In the genomic region with DNA sequence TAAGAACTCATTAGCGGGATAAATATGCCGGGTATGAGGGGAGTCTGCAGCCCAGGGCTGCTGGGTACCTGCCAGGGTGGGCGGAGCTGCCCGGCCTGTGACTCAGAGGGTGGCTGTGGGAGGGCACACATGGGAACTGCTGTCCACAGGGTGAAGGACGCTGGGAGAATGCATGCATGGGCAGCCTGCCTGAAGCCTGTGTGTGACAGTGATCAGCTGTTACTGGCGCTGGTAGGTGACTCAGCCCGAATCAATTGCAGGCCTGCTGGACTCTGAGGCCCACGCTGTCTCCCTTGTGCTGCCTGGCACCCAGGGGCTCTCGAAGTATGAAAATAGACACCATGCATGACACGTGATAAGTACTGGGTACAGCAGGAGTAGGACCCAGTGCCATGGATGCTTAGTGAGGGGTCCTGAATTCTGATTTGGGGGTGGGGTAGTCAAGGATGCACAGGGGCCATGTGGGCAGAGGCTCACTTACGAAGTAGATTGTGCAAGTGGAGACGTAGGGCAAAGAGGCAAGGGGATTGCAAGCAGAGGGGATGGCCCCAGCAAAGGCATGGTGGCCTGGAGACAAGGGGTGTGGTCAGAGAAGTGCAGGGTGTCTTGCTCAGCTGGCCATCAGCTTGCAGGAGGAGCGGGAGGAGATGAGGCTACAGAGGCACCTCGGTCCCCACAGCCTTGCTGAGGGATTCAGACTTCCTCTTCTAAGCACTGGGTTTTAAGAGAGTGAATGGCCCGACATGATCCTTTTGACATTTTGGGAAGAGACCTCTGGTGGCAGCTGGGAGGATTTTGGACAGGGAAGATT, we compare ENCODE assay signal across 1 cellular context.
TF ChIP-seq lines count a peak whose summit lies in the region.

No MANE protein-coding gene starts in this region.

TF ChIP-seq in HepG2, 621 proteins besides CTCF, POLR2A, EP300 and RAD21 (continued from another document):
- TF ChIP-seq, protein P1, sequence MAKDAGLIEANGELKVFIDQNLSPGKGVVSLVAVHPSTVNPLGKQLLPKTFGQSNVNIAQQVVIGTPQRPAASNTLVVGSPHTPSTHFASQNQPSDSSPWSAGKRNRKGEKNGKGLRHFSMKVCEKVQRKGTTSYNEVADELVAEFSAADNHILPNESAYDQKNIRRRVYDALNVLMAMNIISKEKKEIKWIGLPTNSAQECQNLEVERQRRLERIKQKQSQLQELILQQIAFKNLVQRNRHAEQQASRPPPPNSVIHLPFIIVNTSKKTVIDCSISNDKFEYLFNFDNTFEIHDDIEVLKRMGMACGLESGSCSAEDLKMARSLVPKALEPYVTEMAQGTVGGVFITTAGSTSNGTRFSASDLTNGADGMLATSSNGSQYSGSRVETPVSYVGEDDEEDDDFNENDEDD (CRISPR knock-in tag; IDR thresholded peaks at IDR 0.05; ENCODE audit: borderline replicate concordance): no peak
- TF ChIP-seq ZFY (CRISPR knock-in tag; IDR thresholded peaks at IDR 0.05) (peak; percentile 62), NFE2 (CRISPR knock-in tag; IDR thresholded peaks at IDR 0.05) (peak; percentile 83), ZSCAN25 (CRISPR knock-in tag; IDR thresholded peaks at IDR 0.05) (peak; percentile 49; the same call in 1 of the 2 replicates), HHEX (CRISPR knock-in tag; IDR thresholded peaks at IDR 0.05) (no peak), ZNF263 (CRISPR knock-in tag; IDR thresholded peaks at IDR 0.05) (no peak), FOSL2 (CRISPR knock-in tag; IDR thresholded peaks at IDR 0.05) (peak; percentile 99), ZC3H13 (CRISPR knock-in tag; IDR thresholded peaks at IDR 0.05) (no peak), BRD4 (CRISPR knock-in tag; IDR thresholded peaks at IDR 0.05) (no peak), SMC3 (IDR thresholded peaks at IDR 0.05; ENCODE audit: low read length) (no peak), ZNF317 (CRISPR knock-in tag; IDR thresholded peaks at IDR 0.05) (peak; percentile 64), HOXA3 (CRISPR knock-in tag; IDR thresholded peaks at IDR 0.05) (peak; percentile 55; the same call in 1 of the 2 replicates), MTF2 (CRISPR knock-in tag; IDR thresholded peaks at IDR 0.05; ENCODE audit: borderline replicate concordance) (0 out of 2 replicates have a peak, but pooled peaks have one; percentile 15), ZNF282 (IDR thresholded peaks at IDR 0.05; ENCODE audit: partially characterized antibody) (no peak), KDM2A (CRISPR knock-in tag; IDR thresholded peaks at IDR 0.05; ENCODE audit: borderline replicate concordance, low read depth) (peak; percentile 72; the same call in 1 of the 2 replicates), ZNF713 (CRISPR knock-in tag; IDR thresholded peaks at IDR 0.05) (peak; percentile 61; the same call in 1 of the 2 replicates), GABPB1 (CRISPR knock-in tag; IDR thresholded peaks at IDR 0.05) (peak; percentile 57), ETV5 (CRISPR knock-in tag; IDR thresholded peaks at IDR 0.05; ENCODE audit: borderline replicate concordance) (no peak; the same call in 1 of the 2 replicates), ZNF331 (CRISPR knock-in tag; IDR thresholded peaks at IDR 0.05) (peak; percentile 78; the same call in 1 of the 2 replicates), SIN3A (IDR thresholded peaks at IDR 0.05; ENCODE audit: borderline replicate concordance, low read depth, low read length) (peak; percentile 93; the same call in 1 of the 2 replicates), ZNF589 (CRISPR knock-in tag; conservative IDR thresholded peaks at IDR 0.05) (no peak), SALL2 (CRISPR knock-in tag; IDR thresholded peaks at IDR 0.05) (peak; percentile 52; the same call in 1 of the 2 replicates), NFKB2 (CRISPR knock-in tag; IDR thresholded peaks at IDR 0.05; ENCODE audit: borderline replicate concordance) (no peak), KDM4B (CRISPR knock-in tag; IDR thresholded peaks at IDR 0.05) (peak; percentile 45; the same call in 1 of the 2 replicates), GATAD2A (CRISPR knock-in tag; IDR thresholded peaks at IDR 0.05) (peak; percentile 83), BHLHE40 (IDR thresholded peaks at IDR 0.05; ENCODE audit: low read length) (peak; percentile 81), SIX4 (CRISPR knock-in tag; IDR thresholded peaks at IDR 0.05) (no peak; the same call in 1 of the 2 replicates), MIER3 (CRISPR knock-in tag; IDR thresholded peaks at IDR 0.05; ENCODE audit: borderline replicate concordance) (peak; percentile 76; the same call in 1 of the 2 replicates), ZNF121 (CRISPR knock-in tag; IDR thresholded peaks at IDR 0.05) (no peak), DNMT3B (CRISPR knock-in tag; conservative IDR thresholded peaks at IDR 0.05) (no peak), SNAI1 (CRISPR knock-in tag; IDR thresholded peaks at IDR 0.05; ENCODE audit: borderline replicate concordance) (no peak), CREM (IDR thresholded peaks at IDR 0.05) (no peak), CREM (CRISPR knock-in tag; IDR thresholded peaks at IDR 0.05) (no peak)
- TF ChIP-seq, protein P2, sequence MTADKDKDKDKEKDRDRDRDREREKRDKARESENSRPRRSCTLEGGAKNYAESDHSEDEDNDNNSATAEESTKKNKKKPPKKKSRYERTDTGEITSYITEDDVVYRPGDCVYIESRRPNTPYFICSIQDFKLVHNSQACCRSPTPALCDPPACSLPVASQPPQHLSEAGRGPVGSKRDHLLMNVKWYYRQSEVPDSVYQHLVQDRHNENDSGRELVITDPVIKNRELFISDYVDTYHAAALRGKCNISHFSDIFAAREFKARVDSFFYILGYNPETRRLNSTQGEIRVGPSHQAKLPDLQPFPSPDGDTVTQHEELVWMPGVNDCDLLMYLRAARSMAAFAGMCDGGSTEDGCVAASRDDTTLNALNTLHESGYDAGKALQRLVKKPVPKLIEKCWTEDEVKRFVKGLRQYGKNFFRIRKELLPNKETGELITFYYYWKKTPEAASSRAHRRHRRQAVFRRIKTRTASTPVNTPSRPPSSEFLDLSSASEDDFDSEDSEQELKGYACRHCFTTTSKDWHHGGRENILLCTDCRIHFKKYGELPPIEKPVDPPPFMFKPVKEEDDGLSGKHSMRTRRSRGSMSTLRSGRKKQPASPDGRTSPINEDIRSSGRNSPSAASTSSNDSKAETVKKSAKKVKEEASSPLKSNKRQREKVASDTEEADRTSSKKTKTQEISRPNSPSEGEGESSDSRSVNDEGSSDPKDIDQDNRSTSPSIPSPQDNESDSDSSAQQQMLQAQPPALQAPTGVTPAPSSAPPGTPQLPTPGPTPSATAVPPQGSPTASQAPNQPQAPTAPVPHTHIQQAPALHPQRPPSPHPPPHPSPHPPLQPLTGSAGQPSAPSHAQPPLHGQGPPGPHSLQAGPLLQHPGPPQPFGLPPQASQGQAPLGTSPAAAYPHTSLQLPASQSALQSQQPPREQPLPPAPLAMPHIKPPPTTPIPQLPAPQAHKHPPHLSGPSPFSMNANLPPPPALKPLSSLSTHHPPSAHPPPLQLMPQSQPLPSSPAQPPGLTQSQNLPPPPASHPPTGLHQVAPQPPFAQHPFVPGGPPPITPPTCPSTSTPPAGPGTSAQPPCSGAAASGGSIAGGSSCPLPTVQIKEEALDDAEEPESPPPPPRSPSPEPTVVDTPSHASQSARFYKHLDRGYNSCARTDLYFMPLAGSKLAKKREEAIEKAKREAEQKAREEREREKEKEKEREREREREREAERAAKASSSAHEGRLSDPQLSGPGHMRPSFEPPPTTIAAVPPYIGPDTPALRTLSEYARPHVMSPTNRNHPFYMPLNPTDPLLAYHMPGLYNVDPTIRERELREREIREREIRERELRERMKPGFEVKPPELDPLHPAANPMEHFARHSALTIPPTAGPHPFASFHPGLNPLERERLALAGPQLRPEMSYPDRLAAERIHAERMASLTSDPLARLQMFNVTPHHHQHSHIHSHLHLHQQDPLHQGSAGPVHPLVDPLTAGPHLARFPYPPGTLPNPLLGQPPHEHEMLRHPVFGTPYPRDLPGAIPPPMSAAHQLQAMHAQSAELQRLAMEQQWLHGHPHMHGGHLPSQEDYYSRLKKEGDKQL (CRISPR knock-in tag; IDR thresholded peaks at IDR 0.05; ENCODE audit: low read depth): 0 out of 2 replicates have a peak, but pooled peaks have one; percentile 37
- TF ChIP-seq, protein P3, sequence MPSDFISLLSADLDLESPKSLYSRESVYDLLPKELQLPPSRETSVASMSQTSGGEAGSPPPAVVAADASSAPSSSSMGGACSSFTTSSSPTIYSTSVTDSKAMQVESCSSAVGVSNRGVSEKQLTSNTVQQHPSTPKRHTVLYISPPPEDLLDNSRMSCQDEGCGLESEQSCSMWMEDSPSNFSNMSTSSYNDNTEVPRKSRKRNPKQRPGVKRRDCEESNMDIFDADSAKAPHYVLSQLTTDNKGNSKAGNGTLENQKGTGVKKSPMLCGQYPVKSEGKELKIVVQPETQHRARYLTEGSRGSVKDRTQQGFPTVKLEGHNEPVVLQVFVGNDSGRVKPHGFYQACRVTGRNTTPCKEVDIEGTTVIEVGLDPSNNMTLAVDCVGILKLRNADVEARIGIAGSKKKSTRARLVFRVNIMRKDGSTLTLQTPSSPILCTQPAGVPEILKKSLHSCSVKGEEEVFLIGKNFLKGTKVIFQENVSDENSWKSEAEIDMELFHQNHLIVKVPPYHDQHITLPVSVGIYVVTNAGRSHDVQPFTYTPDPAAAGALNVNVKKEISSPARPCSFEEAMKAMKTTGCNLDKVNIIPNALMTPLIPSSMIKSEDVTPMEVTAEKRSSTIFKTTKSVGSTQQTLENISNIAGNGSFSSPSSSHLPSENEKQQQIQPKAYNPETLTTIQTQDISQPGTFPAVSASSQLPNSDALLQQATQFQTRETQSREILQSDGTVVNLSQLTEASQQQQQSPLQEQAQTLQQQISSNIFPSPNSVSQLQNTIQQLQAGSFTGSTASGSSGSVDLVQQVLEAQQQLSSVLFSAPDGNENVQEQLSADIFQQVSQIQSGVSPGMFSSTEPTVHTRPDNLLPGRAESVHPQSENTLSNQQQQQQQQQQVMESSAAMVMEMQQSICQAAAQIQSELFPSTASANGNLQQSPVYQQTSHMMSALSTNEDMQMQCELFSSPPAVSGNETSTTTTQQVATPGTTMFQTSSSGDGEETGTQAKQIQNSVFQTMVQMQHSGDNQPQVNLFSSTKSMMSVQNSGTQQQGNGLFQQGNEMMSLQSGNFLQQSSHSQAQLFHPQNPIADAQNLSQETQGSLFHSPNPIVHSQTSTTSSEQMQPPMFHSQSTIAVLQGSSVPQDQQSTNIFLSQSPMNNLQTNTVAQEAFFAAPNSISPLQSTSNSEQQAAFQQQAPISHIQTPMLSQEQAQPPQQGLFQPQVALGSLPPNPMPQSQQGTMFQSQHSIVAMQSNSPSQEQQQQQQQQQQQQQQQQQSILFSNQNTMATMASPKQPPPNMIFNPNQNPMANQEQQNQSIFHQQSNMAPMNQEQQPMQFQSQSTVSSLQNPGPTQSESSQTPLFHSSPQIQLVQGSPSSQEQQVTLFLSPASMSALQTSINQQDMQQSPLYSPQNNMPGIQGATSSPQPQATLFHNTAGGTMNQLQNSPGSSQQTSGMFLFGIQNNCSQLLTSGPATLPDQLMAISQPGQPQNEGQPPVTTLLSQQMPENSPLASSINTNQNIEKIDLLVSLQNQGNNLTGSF (CRISPR knock-in tag; IDR thresholded peaks at IDR 0.05): no peak
- TF ChIP-seq, protein P4, sequence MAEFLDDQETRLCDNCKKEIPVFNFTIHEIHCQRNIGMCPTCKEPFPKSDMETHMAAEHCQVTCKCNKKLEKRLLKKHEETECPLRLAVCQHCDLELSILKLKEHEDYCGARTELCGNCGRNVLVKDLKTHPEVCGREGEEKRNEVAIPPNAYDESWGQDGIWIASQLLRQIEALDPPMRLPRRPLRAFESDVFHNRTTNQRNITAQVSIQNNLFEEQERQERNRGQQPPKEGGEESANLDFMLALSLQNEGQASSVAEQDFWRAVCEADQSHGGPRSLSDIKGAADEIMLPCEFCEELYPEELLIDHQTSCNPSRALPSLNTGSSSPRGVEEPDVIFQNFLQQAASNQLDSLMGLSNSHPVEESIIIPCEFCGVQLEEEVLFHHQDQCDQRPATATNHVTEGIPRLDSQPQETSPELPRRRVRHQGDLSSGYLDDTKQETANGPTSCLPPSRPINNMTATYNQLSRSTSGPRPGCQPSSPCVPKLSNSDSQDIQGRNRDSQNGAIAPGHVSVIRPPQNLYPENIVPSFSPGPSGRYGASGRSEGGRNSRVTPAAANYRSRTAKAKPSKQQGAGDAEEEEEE (CRISPR knock-in tag; IDR thresholded peaks at IDR 0.05; ENCODE audit: borderline replicate concordance): no peak
- TF ChIP-seq, protein P5, sequence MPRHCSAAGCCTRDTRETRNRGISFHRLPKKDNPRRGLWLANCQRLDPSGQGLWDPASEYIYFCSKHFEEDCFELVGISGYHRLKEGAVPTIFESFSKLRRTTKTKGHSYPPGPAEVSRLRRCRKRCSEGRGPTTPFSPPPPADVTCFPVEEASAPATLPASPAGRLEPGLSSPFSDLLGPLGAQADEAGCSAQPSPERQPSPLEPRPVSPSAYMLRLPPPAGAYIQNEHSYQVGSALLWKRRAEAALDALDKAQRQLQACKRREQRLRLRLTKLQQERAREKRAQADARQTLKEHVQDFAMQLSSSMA (CRISPR knock-in tag; IDR thresholded peaks at IDR 0.05): no peak
- TF ChIP-seq, protein P6, sequence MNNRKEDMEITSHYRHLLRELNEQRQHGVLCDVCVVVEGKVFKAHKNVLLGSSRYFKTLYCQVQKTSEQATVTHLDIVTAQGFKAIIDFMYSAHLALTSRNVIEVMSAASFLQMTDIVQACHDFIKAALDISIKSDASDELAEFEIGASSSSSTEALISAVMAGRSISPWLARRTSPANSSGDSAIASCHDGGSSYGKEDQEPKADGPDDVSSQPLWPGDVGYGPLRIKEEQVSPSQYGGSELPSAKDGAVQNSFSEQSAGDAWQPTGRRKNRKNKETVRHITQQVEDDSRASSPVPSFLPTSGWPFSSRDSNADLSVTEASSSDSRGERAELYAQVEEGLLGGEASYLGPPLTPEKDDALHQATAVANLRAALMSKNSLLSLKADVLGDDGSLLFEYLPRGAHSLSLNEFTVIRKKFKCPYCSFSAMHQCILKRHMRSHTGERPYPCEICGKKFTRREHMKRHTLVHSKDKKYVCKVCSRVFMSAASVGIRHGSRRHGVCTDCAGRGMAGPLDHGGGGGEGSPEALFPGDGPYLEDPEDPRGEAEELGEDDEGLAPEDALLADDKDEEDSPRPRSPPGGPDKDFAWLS (CRISPR knock-in tag; IDR thresholded peaks at IDR 0.05; ENCODE audit: borderline replicate concordance): no peak
- TF ChIP-seq, protein P7, sequence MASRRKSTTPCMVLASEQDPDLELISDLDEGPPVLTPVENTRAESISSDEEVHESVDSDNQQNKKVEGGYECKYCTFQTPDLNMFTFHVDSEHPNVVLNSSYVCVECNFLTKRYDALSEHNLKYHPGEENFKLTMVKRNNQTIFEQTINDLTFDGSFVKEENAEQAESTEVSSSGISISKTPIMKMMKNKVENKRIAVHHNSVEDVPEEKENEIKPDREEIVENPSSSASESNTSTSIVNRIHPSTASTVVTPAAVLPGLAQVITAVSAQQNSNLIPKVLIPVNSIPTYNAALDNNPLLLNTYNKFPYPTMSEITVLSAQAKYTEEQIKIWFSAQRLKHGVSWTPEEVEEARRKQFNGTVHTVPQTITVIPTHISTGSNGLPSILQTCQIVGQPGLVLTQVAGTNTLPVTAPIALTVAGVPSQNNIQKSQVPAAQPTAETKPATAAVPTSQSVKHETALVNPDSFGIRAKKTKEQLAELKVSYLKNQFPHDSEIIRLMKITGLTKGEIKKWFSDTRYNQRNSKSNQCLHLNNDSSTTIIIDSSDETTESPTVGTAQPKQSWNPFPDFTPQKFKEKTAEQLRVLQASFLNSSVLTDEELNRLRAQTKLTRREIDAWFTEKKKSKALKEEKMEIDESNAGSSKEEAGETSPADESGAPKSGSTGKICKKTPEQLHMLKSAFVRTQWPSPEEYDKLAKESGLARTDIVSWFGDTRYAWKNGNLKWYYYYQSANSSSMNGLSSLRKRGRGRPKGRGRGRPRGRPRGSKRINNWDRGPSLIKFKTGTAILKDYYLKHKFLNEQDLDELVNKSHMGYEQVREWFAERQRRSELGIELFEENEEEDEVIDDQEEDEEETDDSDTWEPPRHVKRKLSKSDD (CRISPR knock-in tag; IDR thresholded peaks at IDR 0.05; ENCODE audit: low read depth): 0 out of 2 replicates have a peak, but pooled peaks have one; percentile 41
